In the genomic region with DNA sequence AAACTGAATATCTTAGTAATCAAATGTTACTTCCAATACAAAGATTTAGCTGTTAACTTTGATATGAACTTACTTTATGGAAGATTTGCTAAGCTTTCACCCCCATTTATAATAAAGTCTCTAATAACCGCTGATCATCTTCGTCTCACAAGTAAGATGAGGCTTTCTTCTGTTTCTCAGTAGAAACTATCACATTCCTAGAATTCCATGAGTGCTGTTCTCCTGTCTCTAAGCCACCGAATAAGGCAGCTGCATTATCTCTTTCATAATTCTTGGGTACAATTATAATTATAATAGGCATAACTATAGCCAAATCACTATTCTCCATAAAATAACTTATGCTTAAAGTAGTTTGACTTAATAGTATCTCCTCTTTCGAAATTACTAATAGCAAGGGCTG, we compare ENCODE assay signal across 23 cellular contexts. TPM values are rescaled to one million over a fixed set of nuclear protein-coding genes. Genes with fewer than 3 reads are reported as not detected.
DNase-seq lines count a peak whose midpoint lies in the region; ATAC-seq, FAIRE-seq and TF ChIP-seq lines count a peak whose summit lies in the region.
"Had no signal": no experiment of that assay in that cellular context is flagged by ENCODE, and none has a peak within 500 bp of the region (broad histone marks: within the 10 kb centered on the region; RNA-seq: fewer than 3 reads in every experiment).

No MANE protein-coding gene starts in this region.

- no peak overlapping the region for H3K4me2 ChIP-seq in GM23338
- no peak overlapping the region for H3K4me2 ChIP-seq in neuronal stem cell (ENCODE audit: insufficient read depth, low read length, poor library complexity, severe bottlenecking)

- no peaks in the 10 kb centered on the region for H3K79me1 ChIP-seq in neuronal stem cell (ENCODE audit: low read depth, low read length)

- no peak overlapping the region for H3K23ac ChIP-seq in neuronal stem cell (ENCODE audit: low read depth, low read length, poor library complexity)

- H4K8ac ChIP-seq in neuronal stem cell (ENCODE audit: low read depth, low read length): no peak overlapping the region

- FAIRE-seq in RCC 7860 (lab: Jason Lieb, UNC): no peak
- FAIRE-seq: A204.1, GM12892, GM18507, H54, HTR-8/SVneo had no signal

- H3K4ac ChIP-seq in neuronal stem cell (ENCODE audit: low read length): no peak overlapping the region

- no peak overlapping the region for H3K18ac ChIP-seq in neuronal stem cell (ENCODE audit: low read length)

- no peak overlapping the region for H3K4me3 Mint-ChIP-seq in GM23338
- H3K4me3 Mint-ChIP-seq: CD4-positive, alpha-beta T cell; IgD-negative memory B cell had no signal

- H2BK12ac ChIP-seq in neuronal stem cell (ENCODE audit: low read length): no peak overlapping the region

- H3K9ac ChIP-seq in neuronal stem cell (ENCODE audit: low read depth, low read length, poor library complexity): no peak overlapping the region

- H3K14ac ChIP-seq in neuronal stem cell (ENCODE audit: low read length): no peak overlapping the region

- DNase-seq in GM23338 (ENCODE audit: low spot score) (peak; percentile 36), choroid plexus epithelial cell (ENCODE audit: low read depth) (peak; percentile 27), kidney glomerular epithelial cell (lab: John Stamatoyannopoulos, UW) (peak; percentile 7), neuronal stem cell (ENCODE audit: low spot score) (no peak), RCC 7860 (ENCODE audit: low spot score) (no peak), globus pallidus (ENCODE audit: low spot score) (no peak)
- DNase-seq: ACHN; AML-193; CD4-positive, alpha-beta T cell; DMS153; DMS79; GDM1; HCEC 1CT; KBM-7 had no signal

- peaks cover 2% of the 10 kb centered on the region; the same call in 1 of the 3 replicates for H3K4me1 Mint-ChIP-seq in GM23338
- H3K4me1 Mint-ChIP-seq: IgD-negative memory B cell had no signal

- H2BK120ac ChIP-seq in neuronal stem cell (ENCODE audit: low read depth, low read length): no peak overlapping the region

- no peak for TF ChIP-seq CTCF in GM23338 (conservative IDR thresholded peaks at IDR 0.05; ENCODE audit: low read depth in 2 of 2)
- TF ChIP-seq CTCF in choroid plexus epithelial cell (conservative IDR thresholded peaks at IDR 0.05; ENCODE audit: low read depth, low read length): no peak

- no peak overlapping the region for H2BK15ac ChIP-seq in neuronal stem cell (ENCODE audit: low read length)

- no peak overlapping the region for H2AK5ac ChIP-seq in neuronal stem cell (ENCODE audit: low read depth, low read length)

- no peak overlapping the region for H2AFZ ChIP-seq in GM23338
- peak overlapping the region; percentile 34 for H2AFZ ChIP-seq in neuronal stem cell (ENCODE audit: low read length)

- H2BK5ac ChIP-seq in neuronal stem cell (ENCODE audit: low read length): no peak overlapping the region

- no peaks in the 10 kb centered on the region for H3K9me3 ChIP-seq in neuronal stem cell (replicated peaks in 1 of 2; ENCODE audit: control insufficient read depth in 2 of 2, insufficient read depth in 1 of 2, low read depth in 1 of 2, low read length in 2 of 2)

- no peaks in the 10 kb centered on the region for H3K27me3 Mint-ChIP-seq in GM23338 (ENCODE audit: insufficient read depth, low read depth, poor library complexity)
- H3K27me3 Mint-ChIP-seq: IgD-negative memory B cell had no signal

- no peaks in the 10 kb centered on the region for H3K79me2 ChIP-seq in GM23338 (replicated peaks; ENCODE audit: insufficient read depth)

- H3K36me3 Mint-ChIP-seq in GM23338 (ENCODE audit: low read depth): no peaks in the 10 kb centered on the region

- no peaks in the 10 kb centered on the region for H3K9me2 ChIP-seq in GM23338 (ENCODE audit: insufficient read depth)

- no peaks in the 10 kb centered on the region for H4K20me1 ChIP-seq in GM23338 (replicated peaks; ENCODE audit: insufficient read depth)

- ATAC-seq in GM23338 (no peak), HG03378 (IDR thresholded peaks at IDR 0.05; ENCODE audit: unreplicated experiment) (no peak), GM21576 (IDR thresholded peaks at IDR 0.05; ENCODE audit: unreplicated experiment) (no peak)

- H3F3A ChIP-seq in GM23338 (replicated peaks; ENCODE audit: low read depth): no peaks in the 10 kb centered on the region

- H4K91ac ChIP-seq in neuronal stem cell (ENCODE audit: low read depth, low read length, poor library complexity): no peak overlapping the region

- H3K4me1 ChIP-seq in GM23338 (ENCODE audit: insufficient read depth): no peaks in the 10 kb centered on the region
- H3K4me1 ChIP-seq in neuronal stem cell (ENCODE audit: control insufficient read depth in 2 of 2, insufficient read depth in 1 of 2, low read depth in 1 of 2, low read length in 2 of 2): peaks cover 7% of the 10 kb centered on the region in 2 donors

- H3K4me3 ChIP-seq in GM23338 (no peak overlapping the region), choroid plexus epithelial cell (ENCODE audit: low read depth, low read length) (no peak overlapping the region), neuronal stem cell (ENCODE audit: low read length in 2 of 2) (no peak overlapping the region)

- H3K27ac ChIP-seq in GM23338 (ENCODE audit: low read depth) (no peak overlapping the region), neuronal stem cell (replicated peaks; ENCODE audit: low read length) (no peak overlapping the region)
- H3K27ac ChIP-seq: C4-2B had no signal

- H3K9me3 Mint-ChIP-seq in GM23338: no peaks in the 10 kb centered on the region
- H3K9me3 Mint-ChIP-seq: CD4-positive, alpha-beta T cell; IgD-negative memory B cell had no signal

- no CpG with 5 or more reads among the region's 4 CpGs for WGBS in neuronal stem cell (ENCODE audit: extremely low coverage in 2 of 2, insufficient read length in 2 of 2, insufficient replicate concordance in 1 of 2), 2 donors

- H3K36me3 ChIP-seq in GM23338 (ENCODE audit: insufficient read depth) (no peaks in the 10 kb centered on the region), neuronal stem cell (replicated peaks in 1 of 2; ENCODE audit: control insufficient read depth in 2 of 2, insufficient read depth in 2 of 2, low read length in 2 of 2) (no peaks in the 10 kb centered on the region)

- H3K27ac Mint-ChIP-seq in GM23338: no peak overlapping the region
- H3K27ac Mint-ChIP-seq: CD4-positive, alpha-beta T cell; IgD-negative memory B cell had no signal

- no peaks in the 10 kb centered on the region for H3K27me3 ChIP-seq in GM23338 (ENCODE audit: insufficient read depth)
- no peaks in the 10 kb centered on the region for H3K27me3 ChIP-seq in neuronal stem cell (ENCODE audit: control insufficient read depth in 3 of 3, insufficient read depth in 3 of 3, low read depth in 1 of 3, low read length in 3 of 3)

RNA-seq across cellular contexts. Expression of a gene that starts 18.3 kb away (rescaled TPM):
- 14.6 and 19.8 TPM in 2 replicates for total RNA-seq in GM23338 (2014; rRNA removed; shearing (Covaris generic))
- polyA plus RNA-seq in GM23338 (2016; fragmentation: Nextera tagmentation; extraction: Ambion mirVana): 11.2 and 12.9 TPM in 2 replicates
- 19.8 TPM for polyA plus RNA-seq in neuronal stem cell (2013, experiment 1 of 2)
- 20.7 TPM for polyA plus RNA-seq in neuronal stem cell (2013, experiment 2 of 2)

Comparison
In these comparisons a context has a peak if more than half of its experiments do, and no peak if none do; other contexts are left out.
1. DNase-seq: peak in GM23338 (single experiment), choroid plexus epithelial cell (single experiment) and kidney glomerular epithelial cell (single experiment); none in neuronal stem cell (single experiment), RCC 7860 (single experiment) and globus pallidus (single experiment).